In the genomic region with DNA sequence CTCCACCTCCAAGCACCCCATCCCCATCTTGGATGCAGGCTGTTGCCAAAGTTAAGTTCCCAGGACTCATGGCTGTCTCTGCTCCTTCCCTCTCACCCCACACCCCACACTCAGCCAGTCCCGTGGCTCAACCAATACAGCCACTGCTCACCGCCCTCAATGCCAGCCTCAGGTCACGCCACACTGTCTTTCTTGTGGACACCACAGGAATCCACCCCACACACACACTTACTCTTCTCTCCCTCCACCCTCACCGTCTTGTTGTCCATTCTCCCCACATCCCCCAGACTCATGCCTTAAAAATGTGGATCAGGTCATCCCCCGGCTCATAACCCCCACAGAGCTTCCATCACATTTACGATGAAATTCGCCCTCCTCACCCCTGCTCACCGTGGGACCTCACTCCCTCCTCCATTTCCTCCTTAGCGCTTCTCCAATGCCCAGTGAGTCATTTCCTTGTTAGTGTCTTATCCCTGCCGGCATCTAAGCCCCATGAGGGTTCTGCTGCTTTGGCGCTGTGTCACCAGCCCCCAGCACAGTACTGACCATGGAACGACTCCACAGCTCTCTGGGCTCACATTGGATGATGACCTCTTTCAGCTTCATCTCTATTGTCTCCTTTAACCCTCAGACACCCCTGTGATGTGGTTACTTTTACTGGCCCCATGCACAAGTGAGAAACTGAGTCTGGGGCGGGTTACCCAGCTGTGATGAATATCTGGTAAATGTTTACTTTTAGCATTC, we compare ENCODE assay signal across 10 cellular contexts. TPM values are rescaled to one million over a fixed set of nuclear protein-coding genes. Genes with fewer than 3 reads are reported as not detected.
DNase-seq lines count a peak whose midpoint lies in the region; ATAC-seq and TF ChIP-seq lines count a peak whose summit lies in the region.
"Had no signal": no experiment of that assay in that cellular context is flagged by ENCODE, and none has a peak within 500 bp of the region (broad histone marks: within the 10 kb centered on the region; RNA-seq: fewer than 3 reads in every experiment).

No MANE protein-coding gene starts in this region.

- H3K27ac ChIP-seq in left lung, result peak overlapping the region; percentile 48 to 70
- H3K27ac ChIP-seq: HL-60 had no signal

- in situ Hi-C loops in astrocyte of the cerebellum (cut with HindIII; ENCODE audit: low sequenced_read_pairs), result no loop called here

- peak overlapping the region; percentile 5 for H3K4me3 ChIP-seq in AG10803 (ENCODE audit: low read length)
- no peak overlapping the region for H3K4me3 ChIP-seq in astrocyte of the cerebellum (ENCODE audit: low read depth, low read length)
- H3K4me3 ChIP-seq in left lung, result no peak overlapping the region
- H3K4me3 ChIP-seq in H7 (ENCODE audit: insufficient read depth, low read depth, low read length), result no peak overlapping the region

- H3K9me3 ChIP-seq in left lung, result no peaks in the 10 kb centered on the region

- H3K36me3 ChIP-seq in left lung, result peaks cover 0 to 9% of the 10 kb centered on the region in 2 donors
- H3K36me3 ChIP-seq in H7 (replicated peaks; ENCODE audit: control insufficient read depth, insufficient read depth, low read length), result no peaks in the 10 kb centered on the region

- no peak for ATAC-seq in left lung

- H3K27me3 ChIP-seq in left lung (peaks cover 0 to 12% of the 10 kb centered on the region in 2 donors), H7 (ENCODE audit: control insufficient read depth, insufficient read depth, low read length) (no peaks in the 10 kb centered on the region)

- DNase-seq in AG10803 (ENCODE audit: low read depth) (peak; percentile 98), HT-29 (ENCODE audit: low spot score) (peak; percentile 79), astrocyte of the cerebellum (ENCODE audit: low read depth) (peak; percentile 99), left lung (no peak), putamen (ENCODE audit: low spot score) (no peak), H7 (no peak), NCI-H2081 (lab: John Stamatoyannopoulos, UW) (no peak), DMS114 treated with DMSO at 0.1 percent for 48 hours (lab: John Stamatoyannopoulos, UW; ENCODE audit: unreplicated experiment) (no peak)

- no peak for TF ChIP-seq CTCF in AG10803 (conservative IDR thresholded peaks at IDR 0.05; ENCODE audit: low read length)
- no peak for TF ChIP-seq CTCF in astrocyte of the cerebellum (IDR thresholded peaks at IDR 0.05; ENCODE audit: low read depth, low read length, missing control alignments)
- TF ChIP-seq CTCF in left lung (IDR thresholded peaks at IDR 0.05), result no peak

- H3K4me1 ChIP-seq in left lung, result peaks cover 17% of the 10 kb centered on the region in 2 donors

- intact Hi-C loops in left lung (cut with DNase I), result no loop called here

RNA-seq across cellular contexts. Expression of a gene that starts 13.8 kb away (rescaled TPM):
- total RNA-seq in HT-29 (2014; rRNA removed; shearing (Covaris generic)), result 66.1 and 67.8 TPM in 2 replicates
- total RNA-seq in left lung, result 100 to 1,000 TPM; 244 to 296 TPM
- 1.1 and 6.1 TPM in 2 replicates for total RNA-seq in H7 (2014; rRNA removed; shearing (Covaris generic))
- total RNA-seq: dermis microvascular lymphatic vessel endothelial cell had no signal

Comparison
In these comparisons a context has a peak if more than half of its experiments do, and no peak if none do; other contexts are left out.
1. DNase-seq: peak in AG10803 (single experiment), HT-29 (single experiment) and astrocyte of the cerebellum (single experiment); none in left lung (0 of 2), putamen (single experiment), H7 (single experiment), NCI-H2081 (0 of 2) and DMS114 treated with DMSO at 0.1 percent for 48 hours (single experiment).